Comparison of ENCODE assay signal across 24 cellular contexts in the genomic region with DNA sequence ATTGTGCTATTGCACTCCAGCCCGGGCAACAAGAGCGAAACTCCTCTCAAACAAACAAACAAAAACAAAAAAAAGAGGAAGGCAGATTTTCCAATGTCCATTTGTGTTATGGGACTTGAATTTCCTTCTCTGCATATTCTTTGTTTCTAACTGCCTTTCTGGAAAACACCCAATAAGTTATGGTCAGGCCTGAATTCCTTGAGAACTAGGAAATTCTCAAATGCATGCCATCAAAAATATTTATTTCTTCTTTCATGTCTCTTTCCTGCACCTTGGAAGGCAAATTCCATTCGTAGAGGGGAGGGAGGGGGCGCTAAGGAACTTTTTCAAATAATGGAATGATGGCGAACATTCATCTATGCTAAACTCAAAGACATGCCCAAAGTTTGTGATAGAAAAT.
DNase-seq lines count a peak whose midpoint lies in the region; ATAC-seq and TF ChIP-seq lines count a peak whose summit lies in the region.
"Had no signal": no experiment of that assay in that cellular context is flagged by ENCODE, and none has a peak within 500 bp of the region (broad histone marks: within the 10 kb centered on the region; RNA-seq: fewer than 3 reads in every experiment).

No MANE protein-coding gene starts in this region.

- TF ChIP-seq CTCF in fibroblast of the aortic adventitia (IDR thresholded peaks at IDR 0.05; ENCODE audit: insufficient read depth, low read length) = no peak

- H3K27me3 ChIP-seq in adipocyte (replicated peaks; ENCODE audit: control insufficient read depth, insufficient read depth, low read length) = peaks cover 16% of the 10 kb centered on the region
- H3K27me3 ChIP-seq: testis had no signal

- no peak overlapping the region for H3K9ac ChIP-seq in adipocyte (ENCODE audit: low read length)

- DNase-seq in NCI-H526 treated with DMSO at 0.1 percent for 48 hours (lab: John Stamatoyannopoulos, UW) (peak; percentile 43), NCI-H526 (lab: John Stamatoyannopoulos, UW) (no peak), adipocyte (ENCODE audit: low read depth) (peak; percentile 50), fibroblast of the aortic adventitia (ENCODE audit: low read depth) (peak; percentile 53), pons (ENCODE audit: low spot score) (no peak)
- no peak for DNase-seq in activated CD8-positive, alpha-beta memory T cell treated with anti-CD3 and anti-CD28 coated beads, Interleukin-2, amount 50 U/mL, for 48 hours
- DNase-seq: activated CD4-positive, alpha-beta T cell treated with anti-CD3 and anti-CD28 coated beads for 4 hours; activated CD8-positive, alpha-beta memory T cell treated with anti-CD3 and anti-CD28 coated beads for 24 hours; activated gamma-delta T cell treated with Interleukin-2 at 50 U/mL for 16 hours; activated T-cell treated with anti-CD3 and anti-CD28 coated beads, Interleukin-2, amount 50 U/mL, for 1 hour; CD4-positive, alpha-beta memory T cell; effector CD8-positive, alpha-beta T cell; erythroblast; left cardiac atrium; NCI-H1694; NCI-H510A; SHP77 treated with DMSO at 0.1 percent for 48 hours; stimulated activated CD4-positive, alpha-beta T cell treated with anti-CD3 and anti-CD28 coated beads, Interleukin-15, amount 100 ng/mL, for 24 hours; stimulated activated naive CD8-positive, alpha-beta T cell treated with anti-CD3 and anti-CD28 coated beads, Interleukin-15, Interleukin-2, amounts not matched to agents 100 U/mL and 50 U/mL, for 24 hours; testis had no signal

- H3K9me3 ChIP-seq in adipocyte (ENCODE audit: control insufficient read depth, low read length) = no peaks in the 10 kb centered on the region
- H3K9me3 ChIP-seq: neutrophil, testis had no signal

- ATAC-seq in GM18505 (IDR thresholded peaks at IDR 0.05; ENCODE audit: unreplicated experiment) (no peak), HG03442 (IDR thresholded peaks at IDR 0.05; ENCODE audit: unreplicated experiment) (no peak)
- ATAC-seq: Panc1; stimulated activated naive CD8-positive, alpha-beta T cell treated with anti-CD3 and anti-CD28 coated beads, Interleukin-15, Interleukin-2, amounts not matched to agents 100 U/mL and 50 U/mL, for 24 hours had no signal

- TF ChIP-seq POLR2A in GM18505 (IDR thresholded peaks at IDR 0.05; ENCODE audit: borderline replicate concordance, extremely low read depth, insufficient read depth, insufficient read length) = no peak

- peaks cover 10% of the 10 kb centered on the region for H3K4me1 ChIP-seq in adipocyte (ENCODE audit: control insufficient read depth, insufficient read depth, low read length)

- H3K4me3 ChIP-seq in adipocyte (ENCODE audit: low read length) = no peak overlapping the region
- no peak overlapping the region for H3K4me3 ChIP-seq in fibroblast of the aortic adventitia (ENCODE audit: low read depth, low read length)
- H3K4me3 ChIP-seq: testis had no signal

- no peaks in the 10 kb centered on the region for H3K36me3 ChIP-seq in adipocyte (ENCODE audit: control insufficient read depth, insufficient read depth, low read length, severe bottlenecking)
- H3K36me3 ChIP-seq: neutrophil had no signal

Comparison
In these comparisons a context has a peak if more than half of its experiments do, and no peak if none do; other contexts are left out.
1. DNase-seq: peak in NCI-H526 treated with DMSO at 0.1 percent for 48 hours (single experiment), adipocyte (single experiment) and fibroblast of the aortic adventitia (single experiment); none in NCI-H526 (0 of 2), activated CD8-positive, alpha-beta memory T cell treated with anti-CD3 and anti-CD28 coated beads, Interleukin-2, amount 50 U/mL, for 48 hours (single experiment) and pons (single experiment).